ENCODE assay signal across 1 cellular context in the genomic region with DNA sequence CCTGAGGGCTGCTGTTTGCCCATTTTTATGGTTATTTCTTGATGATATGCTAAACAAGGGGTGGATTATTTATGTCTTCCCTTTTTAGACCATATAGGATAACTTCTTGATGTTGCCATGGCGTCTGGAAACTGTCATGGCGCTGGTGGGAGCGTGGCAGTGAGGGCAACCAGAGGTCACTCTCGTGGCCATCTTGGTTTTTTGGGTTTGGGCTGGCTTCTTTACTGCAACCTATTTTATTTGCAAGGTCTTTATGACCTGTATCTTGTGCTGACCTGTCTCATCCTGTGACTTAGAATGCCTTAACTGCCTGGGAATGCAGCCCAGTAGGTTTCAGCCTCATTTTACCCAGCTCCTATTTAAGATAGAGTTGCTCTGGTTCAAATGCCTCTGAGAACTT.
TF ChIP-seq lines count a peak whose summit lies in the region.
"Not testable (repeated sequence)": the region's sequence is repeated elsewhere in the genome, so short reads cannot be mapped to it uniquely, and the experiment has no call there.

No MANE protein-coding gene starts in this region.

TF ChIP-seq in K562, 482 proteins besides CTCF, POLR2A, EP300 and RAD21:
- TF ChIP-seq, protein P1, sequence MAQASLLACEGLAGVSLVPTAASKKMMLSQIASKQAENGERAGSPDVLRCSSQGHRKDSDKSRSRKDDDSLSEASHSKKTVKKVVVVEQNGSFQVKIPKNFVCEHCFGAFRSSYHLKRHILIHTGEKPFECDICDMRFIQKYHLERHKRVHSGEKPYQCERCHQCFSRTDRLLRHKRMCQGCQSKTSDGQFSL (CRISPR knock-in tag; IDR thresholded peaks at IDR 0.05), result not testable (repeated sequence)
- TF ChIP-seq, protein P1 (tag; IDR thresholded peaks at IDR 0.05), result peak in 1 of 2 experiments; percentile 79; a peak in 2 of 4 replicates
- peak in 2 of 3 experiments; percentile 51 to 82 for TF ChIP-seq YY1 (IDR thresholded peaks at IDR 0.05; ENCODE audit: borderline replicate concordance in 1 of 3, control insufficient read depth in 1 of 3, extremely low read depth in 1 of 3, insufficient read depth in 3 of 3, insufficient read length in 1 of 3, insufficient replicate concordance in 2 of 3, low read depth in 1 of 3, low read length in 2 of 3)
- TF ChIP-seq RFX1 (IDR thresholded peaks at IDR 0.05), result peak; percentile 22; the same call in 1 of the 2 replicates
TF ChIP-seq in K562: peak in this region for 3; not testable (repeated sequence) for 479.
